15 cellular contexts compared by ENCODE assay signal in genomic region chr1:10897981-10898728, GRCh38.
DNase-seq lines count a peak whose midpoint lies in the region; ATAC-seq and TF ChIP-seq lines count a peak whose summit lies in the region.
"Had no signal": no experiment of that assay in that cellular context is flagged by ENCODE, and none has a peak within 500 bp of the region (broad histone marks: within the 10 kb centered on the region; RNA-seq: fewer than 3 reads in every experiment).

No MANE protein-coding gene starts in this region.

- no peak overlapping the region for H3K4me3 ChIP-seq in cardiac fibroblast (replicated peaks in 1 of 2; ENCODE audit: low read depth in 2 of 2, low read length in 2 of 2)
- H3K4me3 ChIP-seq: HAP-1 had no signal

- ATAC-seq in GM18505 (IDR thresholded peaks at IDR 0.05; ENCODE audit: unreplicated experiment) (no peak), GM18858 (IDR thresholded peaks at IDR 0.05; ENCODE audit: unreplicated experiment) (no peak)
- ATAC-seq: CD8-positive, alpha-beta T cell; T-helper 17 cell had no signal

- H3K9me3 Mint-ChIP-seq in nephron progenitor cell, result no peaks in the 10 kb centered on the region
- H3K9me3 Mint-ChIP-seq: CD8-positive, alpha-beta T cell had no signal

- peak overlapping the region; percentile 54 for H3K27ac Mint-ChIP-seq in nephron progenitor cell
- H3K27ac Mint-ChIP-seq: CD8-positive, alpha-beta T cell; T-helper 17 cell had no signal

- H3K4me3 Mint-ChIP-seq in nephron progenitor cell, result no peak overlapping the region
- H3K4me3 Mint-ChIP-seq: CD8-positive, alpha-beta T cell; T-helper 17 cell had no signal

- no peak for TF ChIP-seq CTCF in cardiac fibroblast (IDR thresholded peaks at IDR 0.05; ENCODE audit: low read depth, low read length)
- no peak for TF ChIP-seq CTCF in nephron progenitor cell (IDR thresholded peaks at IDR 0.05)

- H3K4me1 Mint-ChIP-seq in nephron progenitor cell, result peaks cover 47% of the 10 kb centered on the region
- H3K4me1 Mint-ChIP-seq: T-helper 17 cell had no signal

- no peak for TF ChIP-seq POLR2A in GM18505 (IDR thresholded peaks at IDR 0.05; ENCODE audit: borderline replicate concordance, extremely low read depth, insufficient read depth, insufficient read length)

- DNase-seq in ELF-1 (ENCODE audit: low read depth, low spot score) (peak; percentile 14), MV-4-11 (lab: John Stamatoyannopoulos, UW) (peak; percentile 87), cardiac fibroblast (ENCODE audit: low read depth in 2 of 2) (peak; percentile 30 to 71), nephron progenitor cell (peak; percentile 50), KG1 (lab: John Stamatoyannopoulos, UW) (no peak), RKO (ENCODE audit: low spot score) (no peak)
- DNase-seq: activated CD4-positive, alpha-beta T cell treated with anti-CD3 and anti-CD28 coated beads, Interleukin-2, amount 50 U/mL, for 1 hour; activated effector memory CD4-positive, alpha-beta T cell treated with Interleukin-2 at 50 U/mL for 16 hours; caudate nucleus; CD8-positive, alpha-beta T cell; NCI-H187 treated with DMSO at 0.1 percent for 48 hours; T-helper 17 cell had no signal

- peaks cover 15% of the 10 kb centered on the region for H3K27me3 Mint-ChIP-seq in nephron progenitor cell (ENCODE audit: low read depth, poor library complexity)

- H3K36me3 Mint-ChIP-seq in nephron progenitor cell (ENCODE audit: low read depth), result no peaks in the 10 kb centered on the region
- H3K36me3 Mint-ChIP-seq: CD8-positive, alpha-beta T cell had no signal

Comparison
In these comparisons a context has a peak if more than half of its experiments do, and no peak if none do; other contexts are left out.
1. DNase-seq: peak in ELF-1 (single experiment), MV-4-11 (single experiment), cardiac fibroblast (2 of 2) and nephron progenitor cell (single experiment); none in KG1 (single experiment) and RKO (single experiment).